ENCODE assay signal across 16 cellular contexts in the genomic region with DNA sequence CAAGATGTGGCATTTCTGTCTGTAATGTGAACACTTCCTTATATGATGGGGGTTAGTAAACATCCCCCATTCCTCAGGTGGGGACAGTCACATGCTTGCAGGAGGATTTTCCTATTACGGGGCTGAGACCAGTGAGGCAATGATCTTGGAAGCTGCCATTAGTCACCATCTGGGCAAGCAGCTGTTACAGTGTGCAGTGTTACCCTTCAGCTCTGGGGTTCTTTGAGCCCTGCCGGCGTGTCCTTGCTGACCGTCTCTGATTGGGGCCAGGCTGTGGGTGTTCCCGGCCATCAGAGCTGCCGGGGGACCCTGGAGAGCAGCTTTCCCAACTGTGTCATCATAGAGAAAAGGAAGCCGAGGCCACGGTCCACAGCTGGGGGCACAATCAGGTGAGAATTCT.
DNase-seq lines count a peak whose midpoint lies in the region; ATAC-seq, FAIRE-seq and TF ChIP-seq lines count a peak whose summit lies in the region.
"Had no signal": no experiment of that assay in that cellular context is flagged by ENCODE, and none has a peak within 500 bp of the region (broad histone marks: within the 10 kb centered on the region; RNA-seq: fewer than 3 reads in every experiment).

No MANE protein-coding gene starts in this region.

- H2BK20ac ChIP-seq in H1 (ENCODE audit: low read length) = no peak overlapping the region

- no peak overlapping the region for H3K4ac ChIP-seq in H1 (replicated peaks; ENCODE audit: insufficient read length, low read depth, low read length)
- H3K4ac ChIP-seq in neuronal stem cell (ENCODE audit: low read length) = no peak overlapping the region

- H3K36me3 ChIP-seq in H1 (ENCODE audit: control insufficient read depth in 2 of 4, insufficient read depth in 4 of 4, low read length in 3 of 4) = no peaks in the 10 kb centered on the region
- H3K36me3 ChIP-seq in neuronal stem cell (replicated peaks in 1 of 2; ENCODE audit: control insufficient read depth in 2 of 2, insufficient read depth in 2 of 2, low read length in 2 of 2) = no peaks in the 10 kb centered on the region
- no peaks in the 10 kb centered on the region for H3K36me3 ChIP-seq in PC-3 (ENCODE audit: low read depth, low read length)
- no peaks in the 10 kb centered on the region for H3K36me3 ChIP-seq in transverse colon
- H3K36me3 ChIP-seq: vagina had no signal

- H3K4me2 ChIP-seq in H1 (ENCODE audit: insufficient read depth in 1 of 2, low read depth in 2 of 2, low read length in 2 of 2) = no peak overlapping the region
- no peak overlapping the region for H3K4me2 ChIP-seq in neuronal stem cell (ENCODE audit: insufficient read depth, low read length, poor library complexity, severe bottlenecking)
- no peak overlapping the region for H3K4me2 ChIP-seq in PC-3 (ENCODE audit: low read length)

- FAIRE-seq in H1 (lab: Jason Lieb, UNC) = no peak
- FAIRE-seq: H54 had no signal

- H2AK5ac ChIP-seq in H1 (ENCODE audit: low read depth, low read length) (no peak overlapping the region), neuronal stem cell (ENCODE audit: low read depth, low read length) (peak overlapping the region; percentile 67)

- H3K79me2 ChIP-seq in H1 (ENCODE audit: control insufficient read depth in 1 of 2, insufficient read depth in 2 of 2, low read length in 2 of 2) = no peaks in the 10 kb centered on the region
- H3K79me2 ChIP-seq in PC-3 (ENCODE audit: low read length) = no peaks in the 10 kb centered on the region

- no peaks in the 10 kb centered on the region for H3F3A ChIP-seq in PC-3 (ENCODE audit: low read length, unreplicated experiment)

- no peak for TF ChIP-seq RAD21 in H1 (IDR thresholded peaks at IDR 0.05 in 1 of 2, conservative IDR thresholded peaks at IDR 0.05 in 1 of 2; ENCODE audit: low read depth in 2 of 2, low read length in 2 of 2)

- intact Hi-C loops in PC-3 (cut with micrococcal nuclease) (no loop called here), transverse colon (cut with DNase I; ENCODE audit: low total_unique reads) (no loop called here)

- H2AFZ ChIP-seq in H1 (ENCODE audit: low read length) (no peak overlapping the region), neuronal stem cell (ENCODE audit: low read length) (no peak overlapping the region), PC-3 (ENCODE audit: low read length) (no peak overlapping the region)

- H4K91ac ChIP-seq in H1 (replicated peaks; ENCODE audit: insufficient read length, low read length) (no peak overlapping the region), neuronal stem cell (ENCODE audit: low read depth, low read length, poor library complexity) (no peak overlapping the region)

- H3K9me3 ChIP-seq in H1 (ENCODE audit: insufficient read depth in 2 of 2, low read depth in 1 of 2, low read length in 1 of 2) (no peaks in the 10 kb centered on the region; a peak in 1 of 4 replicates), neuronal stem cell (replicated peaks in 1 of 2; ENCODE audit: control insufficient read depth in 2 of 2, insufficient read depth in 1 of 2, low read depth in 1 of 2, low read length in 2 of 2) (no peaks in the 10 kb centered on the region), PC-3 (ENCODE audit: low read length) (no peaks in the 10 kb centered on the region), transverse colon (no peaks in the 10 kb centered on the region)
- H3K9me3 ChIP-seq: vagina had no signal

- H3K9ac ChIP-seq in H1 (replicated peaks in 1 of 4; ENCODE audit: extremely low read depth in 1 of 4, low read depth in 3 of 4, low read length in 3 of 4) (no peak overlapping the region), neuronal stem cell (ENCODE audit: low read depth, low read length, poor library complexity) (no peak overlapping the region), PC-3 (ENCODE audit: low read length) (no peak overlapping the region)

- DNase-seq in DMS 273 (lab: John Stamatoyannopoulos, UW; ENCODE audit: unreplicated experiment) = peak; percentile 86
- DNase-seq in NCI-H1694 treated with DMSO at 0.1 percent for 48 hours (lab: John Stamatoyannopoulos, UW) = peak; percentile 73
- no peak for DNase-seq in H1 (ENCODE audit: low read depth in 1 of 2, low spot score in 2 of 2)
- no peak for DNase-seq in neuronal stem cell (ENCODE audit: low spot score)
- no peak for DNase-seq in activated CD8-positive, alpha-beta memory T cell treated with anti-CD3 and anti-CD28 coated beads for 24 hours
- DNase-seq in OCI-M2 (lab: John Stamatoyannopoulos, UW; ENCODE audit: unreplicated experiment) = no peak
- no peak for DNase-seq in PC-3
- no peak for DNase-seq in transverse colon
- DNase-seq: activated CD4-positive, alpha-beta memory T cell treated with anti-CD3 and anti-CD28 coated beads for 36 hours; erythroblast; NCI-H1092; nephron progenitor cell; stimulated activated naive CD8-positive, alpha-beta T cell treated with anti-CD3 and anti-CD28 coated beads, Interleukin-15, Interleukin-2, amounts not matched to agents 100 U/mL and 50 U/mL, for 24 hours had no signal

- H3K9me2 ChIP-seq in PC-3 (replicated peaks; ENCODE audit: low read length) = no peaks in the 10 kb centered on the region

- no peaks in the 10 kb centered on the region for H3K23me2 ChIP-seq in H1 (ENCODE audit: low read depth, low read length)

- BruUV-seq in PC-3 (replicated peaks; lab: Mats Ljungman, UMichigan) = no TSS peak

- H3K27ac ChIP-seq in H1 (ENCODE audit: low read depth, low read length) (no peak overlapping the region), neuronal stem cell (replicated peaks; ENCODE audit: low read length) (no peak overlapping the region), PC-3 (ENCODE audit: low read length) (no peak overlapping the region), transverse colon (no peak overlapping the region)
- H3K27ac ChIP-seq: coronary artery, vagina had no signal

- in situ Hi-C loops in transverse colon (cut with MboI; ENCODE audit: low pct_ligation_motif_present in 1 of 4, low pct_unique_long_range_greater_than_20kb in 1 of 4, low sequenced_read_pairs in 3 of 4) = no loop called here

- H4K20me1 ChIP-seq in H1 (replicated peaks in 1 of 2; ENCODE audit: control insufficient read depth in 1 of 2, insufficient read depth in 2 of 2, low read length in 2 of 2) (no peaks in the 10 kb centered on the region), PC-3 (ENCODE audit: low read length) (no peaks in the 10 kb centered on the region)

- CTCF ChIA-PET in H1 (lab: Charles Lee; ENCODE audit: partially characterized antibody) (interaction anchor here (0.7 to 5.7 kb wide), 12 partner anchors 10 to 201 kb away, joined by 3 to 30 read pairs (median 4); no protein-coding TSS in a partner anchor), PC-3 (lab: Charles Lee) (no interaction called here)

- H3K14ac ChIP-seq in H1 (ENCODE audit: insufficient read length) (no peak overlapping the region), neuronal stem cell (ENCODE audit: low read length) (no peak overlapping the region)

- H2BK5ac ChIP-seq in H1 (ENCODE audit: low read depth, low read length) = no peak overlapping the region
- H2BK5ac ChIP-seq in neuronal stem cell (ENCODE audit: low read length) = no peak overlapping the region

- H3K27me3 ChIP-seq in H1 (replicated peaks in 1 of 4; ENCODE audit: control insufficient read depth in 3 of 4, extremely low read depth in 1 of 4, insufficient read depth in 3 of 4, low read length in 3 of 4) (no peaks in the 10 kb centered on the region), neuronal stem cell (ENCODE audit: control insufficient read depth in 3 of 3, insufficient read depth in 3 of 3, low read depth in 1 of 3, low read length in 3 of 3) (peaks cover 0 to 36% (median 0%) of the 10 kb centered on the region in 3 experiments), PC-3 (ENCODE audit: low read length) (no peaks in the 10 kb centered on the region), transverse colon (no peaks in the 10 kb centered on the region)
- H3K27me3 ChIP-seq: vagina had no signal

- TF ChIP-seq POLR2A in H1 (IDR thresholded peaks at IDR 0.05; ENCODE audit: control extremely low read depth in 1 of 2, low read depth in 2 of 2, low read length in 2 of 2) = no peak
- TF ChIP-seq POLR2A in transverse colon (IDR thresholded peaks at IDR 0.05) = no peak

- H2BK120ac ChIP-seq in H1 (replicated peaks; ENCODE audit: low read depth, low read length) = no peak overlapping the region
- no peak overlapping the region for H2BK120ac ChIP-seq in neuronal stem cell (ENCODE audit: low read depth, low read length)

- POLR2A ChIA-PET in H1 (lab: Charles Lee; ENCODE audit: partially characterized antibody) (interaction anchor here (0.6 to 1.0 kb wide), 2 partner anchors 23 to 123 kb away, joined by 3 read pairs; no protein-coding TSS in a partner anchor), PC-3 (lab: Charles Lee; ENCODE audit: unreplicated experiment) (no interaction called here)

- H2BK12ac ChIP-seq in H1 (ENCODE audit: low read depth, low read length) (no peak overlapping the region), neuronal stem cell (ENCODE audit: low read length) (peak overlapping the region; percentile 28)

- H3K56ac ChIP-seq in H1 (replicated peaks; ENCODE audit: insufficient read length, low read depth, low read length) = no peak overlapping the region

- 0 out of 2 replicates have a peak overlapping the region, but pooled peaks have one; percentile 99 for H2BK15ac ChIP-seq in H1 (ENCODE audit: low read length)
- H2BK15ac ChIP-seq in neuronal stem cell (ENCODE audit: low read length) = peak overlapping the region; percentile 37

- WGBS in H1 (ENCODE audit: extremely low coverage in 1 of 2, insufficient coverage in 1 of 2, insufficient read length in 1 of 2, insufficient replicate concordance in 2 of 2, low coverage in 1 of 2, low lambda C conversion rate in 2 of 2, missing lambda C conversion rate in 1 of 2), 2 experiments = 87% methylated on average over 8 of the region's 8 CpGs; no CpG with 5 or more reads in 1 of the 2 experiments
- WGBS in neuronal stem cell (ENCODE audit: extremely low coverage in 2 of 2, insufficient read length in 2 of 2, insufficient replicate concordance in 1 of 2), 2 donors = no CpG with 5 or more reads among the region's 8 CpGs
- 80% methylated on average over 8 of the region's 8 CpGs; no CpG with 5 or more reads in 1 of the 2 donors for WGBS in transverse colon (ENCODE audit: low coverage in 1 of 2), 2 donors

- H3K18ac ChIP-seq in H1 (ENCODE audit: extremely low read depth, low read length) = no peak overlapping the region
- H3K18ac ChIP-seq in neuronal stem cell (ENCODE audit: low read length) = no peak overlapping the region

- H3K4me3 ChIP-seq in H1 (ENCODE audit: extremely low read depth in 1 of 4, insufficient read depth in 2 of 4, low read depth in 3 of 4, low read length in 4 of 4) (no peak overlapping the region), neuronal stem cell (ENCODE audit: low read length in 2 of 2) (no peak overlapping the region), PC-3 (ENCODE audit: low read length) (no peak overlapping the region), transverse colon (no peak overlapping the region)
- H3K4me3 ChIP-seq: coronary artery, vagina had no signal

- TF ChIP-seq EP300 in H1 (IDR thresholded peaks at IDR 0.05; ENCODE audit: borderline replicate concordance in 1 of 2, low read depth in 2 of 2, low read length in 2 of 2) (no peak), transverse colon (IDR thresholded peaks at IDR 0.05; ENCODE audit: low read depth) (no peak)

- no peak overlapping the region for H4K8ac ChIP-seq in H1 (ENCODE audit: extremely low read depth, insufficient read depth, low read length)
- H4K8ac ChIP-seq in neuronal stem cell (ENCODE audit: low read depth, low read length) = no peak overlapping the region

- no peak overlapping the region for H3K23ac ChIP-seq in H1 (ENCODE audit: insufficient read length)
- no peak overlapping the region for H3K23ac ChIP-seq in neuronal stem cell (ENCODE audit: low read depth, low read length, poor library complexity)

- H3K4me1 ChIP-seq in H1 (replicated peaks in 1 of 4; ENCODE audit: control insufficient read depth in 3 of 4, insufficient read depth in 4 of 4, low read length in 3 of 4) (peaks cover 0 to 7% (median 0%) of the 10 kb centered on the region in 4 experiments; a peak in 1 of 7 replicates), neuronal stem cell (ENCODE audit: control insufficient read depth in 2 of 2, insufficient read depth in 1 of 2, low read depth in 1 of 2, low read length in 2 of 2) (peaks cover 2 to 4% of the 10 kb centered on the region in 2 donors), PC-3 (ENCODE audit: insufficient read depth, low read length) (peaks cover 20% of the 10 kb centered on the region), transverse colon (peaks cover 0 to 14% (median 0%) of the 10 kb centered on the region in 4 donors)
- H3K4me1 ChIP-seq: vagina had no signal

- no peaks in the 10 kb centered on the region for H3K79me1 ChIP-seq in H1 (ENCODE audit: low read depth, low read length)
- H3K79me1 ChIP-seq in neuronal stem cell (ENCODE audit: low read depth, low read length) = no peaks in the 10 kb centered on the region

- no peak overlapping the region for H4K5ac ChIP-seq in H1 (ENCODE audit: insufficient read length, low read depth, low read length)

- no peak for TF ChIP-seq CTCF in H1 (IDR thresholded peaks at IDR 0.05; ENCODE audit: control extremely low read depth in 1 of 3, insufficient read depth in 1 of 3, low read depth in 1 of 3, low read length in 3 of 3)
- no peak for TF ChIP-seq CTCF in PC-3 (conservative IDR thresholded peaks at IDR 0.05; ENCODE audit: low read depth, low read length)
- no peak for TF ChIP-seq CTCF in transverse colon (IDR thresholded peaks at IDR 0.05)

- no peak for ATAC-seq in PC-3
- ATAC-seq: stimulated activated naive CD8-positive, alpha-beta T cell treated with anti-CD3 and anti-CD28 coated beads, Interleukin-15, Interleukin-2, amounts not matched to agents 100 U/mL and 50 U/mL, for 24 hours had no signal

Comparison
In these comparisons a context has a peak if more than half of its experiments do, and no peak if none do; other contexts are left out.
1. DNase-seq: peak in DMS 273 (single experiment) and NCI-H1694 treated with DMSO at 0.1 percent for 48 hours (single experiment); none in H1 (0 of 2), neuronal stem cell (single experiment), activated CD8-positive, alpha-beta memory T cell treated with anti-CD3 and anti-CD28 coated beads for 24 hours (single experiment), OCI-M2 (single experiment), PC-3 (single experiment) and transverse colon (single experiment).